Comparison of ENCODE assay signal across 8 cellular contexts in genomic region chrX:20266810-20267598, GRCh38. TPM values are rescaled to one million over a fixed set of nuclear protein-coding genes. Genes with fewer than 3 reads are reported as not detected.
DNase-seq lines count a peak whose midpoint lies in the region; ATAC-seq and TF ChIP-seq lines count a peak whose summit lies in the region.

Gene RPS6KA3, minus strand, starts transcription at chrX:20266909. Its CDS starts 277 bp downstream, at chrX:20266632.

- no peaks in the 10 kb centered on the region for H3K27me3 ChIP-seq in BE2C

- no peaks in the 10 kb centered on the region for H3K9me3 Mint-ChIP-seq in activated CD4-positive, alpha-beta T cell treated with anti-CD3 and anti-CD28 coated beads, Interleukin-2, amount 10 ng/mL, durations not matched to agents 24 days and 14 days

- H3K27ac Mint-ChIP-seq in activated CD4-positive, alpha-beta T cell treated with anti-CD3 and anti-CD28 coated beads, Interleukin-2, amount 10 ng/mL, durations not matched to agents 24 days and 14 days: peak within 1 kb of the TSS; percentile 96

- no peaks in the 10 kb centered on the region for H3K9me3 ChIP-seq in BE2C

- intact Hi-C loops in activated CD4-positive, alpha-beta T cell treated with anti-CD3 and anti-CD28 coated beads, Interleukin-2, amount 10 ng/mL, durations not matched to agents 24 days and 14 days (cut with micrococcal nuclease): loop anchor here (2.0 to 10.0 kb wide), 7 partner anchors 65 to 1108 kb away; partner anchors contain the start of genes CNKSR2 and EIF1AX

- H3K4me1 ChIP-seq in BE2C: no peaks in the 10 kb centered on the region

- H3K27me3 Mint-ChIP-seq in activated CD4-positive, alpha-beta T cell treated with anti-CD3 and anti-CD28 coated beads, Interleukin-2, amount 10 ng/mL, durations not matched to agents 24 days and 14 days: peaks cover 7% of the 10 kb centered on the region

- peaks cover 5% of the 10 kb centered on the region for H3K36me3 Mint-ChIP-seq in activated CD4-positive, alpha-beta T cell treated with anti-CD3 and anti-CD28 coated beads, Interleukin-2, amount 10 ng/mL, durations not matched to agents 24 days and 14 days (ENCODE audit: low read depth)

- peaks cover 12% of the 10 kb centered on the region for H3K4me1 Mint-ChIP-seq in activated CD4-positive, alpha-beta T cell treated with anti-CD3 and anti-CD28 coated beads, Interleukin-2, amount 10 ng/mL, durations not matched to agents 24 days and 14 days

- no peak for TF ChIP-seq CTCF in BE2C (IDR thresholded peaks at IDR 0.05; ENCODE audit: low read depth, low read length)
- no peak for TF ChIP-seq CTCF in coronary artery (IDR thresholded peaks at IDR 0.05)

- H3K27ac ChIP-seq in coronary artery: peak within 1 kb of the TSS; percentile 77 to 90

- no peaks in the 10 kb centered on the region for H3K36me3 ChIP-seq in BE2C

- H3K4me3 Mint-ChIP-seq in activated CD4-positive, alpha-beta T cell treated with anti-CD3 and anti-CD28 coated beads, Interleukin-2, amount 10 ng/mL, durations not matched to agents 24 days and 14 days: peak within 1 kb of the TSS; percentile 92

- peak within 1 kb of the TSS; percentile 83 for H3K4me3 ChIP-seq in BE2C (ENCODE audit: low read depth, low read length)
- H3K4me3 ChIP-seq in coronary artery: peak within 1 kb of the TSS; percentile 70

- DNase-seq in BE2C (peak; percentile 90), GM19238 (ENCODE audit: insufficient read length, low spot score) (peak; percentile 62), NCI-H526 (lab: John Stamatoyannopoulos, UW) (peak; percentile 67 to 90), coronary artery (ENCODE audit: low spot score) (peak; percentile 91), left kidney (ENCODE audit: low read depth, low spot score) (peak; percentile 92)
- DNase-seq in activated CD4-positive, alpha-beta T cell treated with anti-CD3 and anti-CD28 coated beads, Interleukin-2, amount 10 ng/mL, durations not matched to agents 24 days and 14 days: peak; percentile 96
- DNase-seq in stimulated activated CD4-positive, alpha-beta T cell treated with anti-CD3 and anti-CD28 coated beads, Interleukin-1b, Interleukin-23, amount 100 ng/mL, for 48 hours: peak; percentile 91

- ATAC-seq in HG03432 (IDR thresholded peaks at IDR 0.05; ENCODE audit: unreplicated experiment): peak; percentile 89

RNA-seq across cellular contexts. Expression of gene RPS6KA3, which starts in this region (rescaled TPM):
- 11.4 TPM for polyA plus RNA-seq in BE2C (2012; ENCODE audit: insufficient read depth, insufficient read length, low read depth)
- 49.8 and 51.1 TPM in 2 replicates for total RNA-seq in activated CD4-positive, alpha-beta T cell treated with anti-CD3 and anti-CD28 coated beads, Interleukin-2, amount 10 ng/mL, durations not matched to agents 24 days and 14 days

Comparison
In these comparisons a context has a peak if more than half of its experiments do, and no peak if none do; other contexts are left out.
1. Peak in every context shown above with its lines: DNase-seq, ATAC-seq, H3K4me3 ChIP-seq and H3K27ac ChIP-seq.